Comparison of ENCODE assay signal across 30 cellular contexts in the genomic region with DNA sequence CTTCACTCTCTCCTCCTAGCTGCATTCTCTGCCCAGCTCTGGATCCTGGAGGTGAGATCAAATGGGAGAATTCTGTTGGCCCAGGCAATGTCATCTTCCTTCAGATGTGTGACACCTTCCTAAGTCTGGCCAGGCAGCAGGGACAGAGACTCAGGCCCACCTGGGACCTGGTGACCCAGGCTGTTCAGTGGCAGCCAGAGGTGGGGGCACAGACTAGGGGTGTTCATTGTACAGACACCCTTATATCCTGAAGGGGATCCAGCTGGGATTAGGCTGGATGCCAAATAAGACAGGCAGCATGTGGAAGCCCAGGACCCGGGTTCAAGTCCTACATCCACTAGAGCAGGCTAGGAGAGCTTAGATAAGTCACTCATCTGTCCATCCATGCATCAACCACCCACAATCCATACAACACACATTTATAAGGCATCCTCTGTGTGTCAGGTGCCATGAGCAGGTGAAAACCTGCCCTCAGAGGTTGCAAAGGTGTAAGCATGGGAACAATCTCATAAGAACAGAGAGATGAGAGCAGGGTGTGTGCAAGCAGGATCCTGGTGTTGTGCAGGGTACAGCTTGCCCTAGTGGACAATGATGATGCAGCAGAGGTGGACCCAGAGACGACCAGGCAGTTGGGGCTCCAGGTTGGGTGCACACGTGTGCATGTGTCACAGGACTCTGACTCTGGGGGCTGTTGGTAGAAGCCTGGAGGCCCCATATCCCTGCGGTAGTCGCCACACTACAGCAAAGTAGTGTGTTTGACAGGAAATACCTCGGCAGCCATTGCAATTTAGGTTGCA. TPM values are rescaled to one million over a fixed set of nuclear protein-coding genes. Genes with fewer than 3 reads are reported as not detected.
A peak's percentile ranks its signal among the peaks of the same experiment; 100 is the strongest.
DNase-seq lines count a peak whose midpoint lies in the region; ATAC-seq, FAIRE-seq and TF ChIP-seq lines count a peak whose summit lies in the region.
"Had no signal": no experiment of that assay in that cellular context is flagged by ENCODE, and none has a peak within 500 bp of the region (broad histone marks: within the 10 kb centered on the region; RNA-seq: fewer than 3 reads in every experiment).

No MANE protein-coding gene starts in this region.

- POLR2A ChIA-PET in IMR-90 (lab: Charles Lee; ENCODE audit: unreplicated experiment): no interaction called here

- no peak overlapping the region for H2AK9ac ChIP-seq in IMR-90 (replicated peaks; ENCODE audit: low read depth, low read length, poor library complexity)

- H3K9ac ChIP-seq in IMR-90 (ENCODE audit: low read depth, low read length): no peak overlapping the region

- peak; percentile 33 for ATAC-seq in activated naive CD8-positive, alpha-beta T cell treated with anti-CD3 and anti-CD28 coated beads, Interleukin-2, amount 50 U/mL, for 24 hours
- ATAC-seq in IMR-90 (ENCODE audit: low read depth) (no peak), HG02938 (IDR thresholded peaks at IDR 0.05; ENCODE audit: unreplicated experiment) (no peak)
- ATAC-seq in stimulated activated effector memory CD8-positive, alpha-beta T cell treated with anti-CD3 and anti-CD28 coated beads, Interleukin-12 subunit alpha, Interleukin-12 subunit beta, amount 100 ng/mL, for 72 hours: peak; percentile 25
- ATAC-seq: activated CD4-positive, CD25-positive, alpha-beta regulatory T cell treated with anti-CD3 and anti-CD28 coated beads, Interleukin-2, amount 50 U/mL, for 24 hours; activated T-helper 17 cell treated with anti-CD3 and anti-CD28 coated beads, Interleukin-2, amount 50 U/mL, for 72 hours; gastroesophageal sphincter; left colon; stimulated activated naive CD8-positive, alpha-beta T cell treated with anti-CD3 and anti-CD28 coated beads, Interleukin-15, Interleukin-2, amounts not matched to agents 100 U/mL and 50 U/mL, for 24 hours had no signal

- H3K4me2 ChIP-seq in IMR-90 (ENCODE audit: low read depth, low read length): no peak overlapping the region

- no peak overlapping the region for H2AK5ac ChIP-seq in IMR-90 (ENCODE audit: low read depth, low read length)

- in situ Hi-C loops in IMR-90 (cut with MboI; ENCODE audit: low sequenced_read_pairs): loop anchor here (5.0 kb wide), 1 partner anchor 33 kb away; no protein-coding TSS in a partner anchor

- no peak overlapping the region for H2BK20ac ChIP-seq in IMR-90 (ENCODE audit: low read depth, low read length)

- H3K56ac ChIP-seq in IMR-90 (ENCODE audit: extremely low read depth, insufficient read depth, low read length): no peak overlapping the region

- dilution Hi-C loops in IMR-90 (cut with HindIII; ENCODE audit: low sequenced_read_pairs, unreplicated experiment): no loop called here

- intact Hi-C loops in IMR-90 (cut with micrococcal nuclease): no loop called here

- H3K4me3 ChIP-seq in IMR-90 (ENCODE audit: insufficient read depth, low read depth, low read length) (no peak overlapping the region), bronchial epithelial cell (ENCODE audit: low read depth, low read length) (no peak overlapping the region)
- H3K4me3 ChIP-seq: gastroesophageal sphincter, sigmoid colon, SJCRH30, thyroid gland had no signal

- H3K9me3 Mint-ChIP-seq in activated naive CD8-positive, alpha-beta T cell treated with anti-CD3 and anti-CD28 coated beads, Interleukin-2, amount 50 U/mL, for 24 hours: no peaks in the 10 kb centered on the region
- H3K9me3 Mint-ChIP-seq in activated naive CD8-positive, alpha-beta T cell treated with anti-CD3 and anti-CD28 coated beads for 36 hours: no peaks in the 10 kb centered on the region
- no peaks in the 10 kb centered on the region for H3K9me3 Mint-ChIP-seq in stimulated activated effector memory CD8-positive, alpha-beta T cell treated with anti-CD3 and anti-CD28 coated beads, Interleukin-12 subunit alpha, Interleukin-12 subunit beta, amount 100 ng/mL, for 72 hours
- H3K9me3 Mint-ChIP-seq: activated naive CD4-positive, alpha-beta T cell treated with anti-CD3 and anti-CD28 coated beads, Interleukin-2, amount 50 U/mL, for 24 hours; activated T-helper 17 cell treated with anti-CD3 and anti-CD28 coated beads, Interleukin-2, amount 50 U/mL, for 72 hours; CD8-positive, alpha-beta memory T cell; central memory CD8-positive, alpha-beta T cell; T-cell had no signal

- TF ChIP-seq CTCF in IMR-90 (conservative IDR thresholded peaks at IDR 0.05; ENCODE audit: low read depth, low read length) (no peak), bronchial epithelial cell (IDR thresholded peaks at IDR 0.05; ENCODE audit: insufficient read depth, low read length, severe bottlenecking) (peak; percentile 25)

- no peak overlapping the region for H4K8ac ChIP-seq in IMR-90 (ENCODE audit: low read depth in 2 of 2, low read length in 2 of 2)

- BruUV-seq in IMR-90 (replicated peaks; lab: Mats Ljungman, UMichigan): no TSS peak

- H4K91ac ChIP-seq in IMR-90 (ENCODE audit: insufficient read depth, low read depth, low read length): no peak overlapping the region

- H3K4ac ChIP-seq in IMR-90 (ENCODE audit: low read depth, low read length): no peak overlapping the region

- no peak overlapping the region for H4K5ac ChIP-seq in IMR-90 (ENCODE audit: low read depth, low read length)

- no peak overlapping the region for H3K27ac ChIP-seq in IMR-90 (ENCODE audit: insufficient read depth, low read length)
- H3K27ac ChIP-seq: gastroesophageal sphincter, neutrophil, sigmoid colon, SJCRH30, thyroid gland had no signal

- no peaks in the 10 kb centered on the region; the same call in 1 of the 2 replicates for H3K9me1 ChIP-seq in IMR-90 (ENCODE audit: insufficient read depth, low read length)

- CTCF ChIA-PET in IMR-90 (lab: Yijun Ruan, JAX): interaction anchor here (1.1 to 1.7 kb wide), 3 partner anchors 9 to 109 kb away, joined by 3 to 5 read pairs (median 3); no protein-coding TSS in a partner anchor

- no peak overlapping the region for H3K18ac ChIP-seq in IMR-90 (ENCODE audit: low read depth, low read length)

- H2AFZ ChIP-seq in IMR-90 (replicated peaks; ENCODE audit: low read length, poor library complexity): peak overlapping the region; percentile 51

- H3K36me3 ChIP-seq in IMR-90 (ENCODE audit: control insufficient read depth, insufficient read depth, low read length) (no peaks in the 10 kb centered on the region), bronchial epithelial cell (ENCODE audit: control insufficient read depth, insufficient read depth, low read length) (no peaks in the 10 kb centered on the region)
- H3K36me3 ChIP-seq: gastroesophageal sphincter, neutrophil, sigmoid colon, SJCRH30, thyroid gland had no signal

- no peak overlapping the region for H3K27ac Mint-ChIP-seq in activated naive CD8-positive, alpha-beta T cell treated with anti-CD3 and anti-CD28 coated beads, Interleukin-2, amount 50 U/mL, for 24 hours
- no peak overlapping the region for H3K27ac Mint-ChIP-seq in activated naive CD8-positive, alpha-beta T cell treated with anti-CD3 and anti-CD28 coated beads for 36 hours
- peak overlapping the region; percentile 17 for H3K27ac Mint-ChIP-seq in stimulated activated effector memory CD8-positive, alpha-beta T cell treated with anti-CD3 and anti-CD28 coated beads, Interleukin-12 subunit alpha, Interleukin-12 subunit beta, amount 100 ng/mL, for 72 hours
- H3K27ac Mint-ChIP-seq: activated naive CD4-positive, alpha-beta T cell treated with anti-CD3 and anti-CD28 coated beads, Interleukin-2, amount 50 U/mL, for 24 hours; activated T-helper 17 cell treated with anti-CD3 and anti-CD28 coated beads, Interleukin-2, amount 50 U/mL, for 72 hours; T-cell had no signal

- H3K23ac ChIP-seq in IMR-90 (ENCODE audit: low read depth, low read length): no peak overlapping the region

- no peaks in the 10 kb centered on the region for H4K20me1 ChIP-seq in IMR-90 (ENCODE audit: insufficient read depth, low read length)

- no peak for DNase-seq in activated naive CD8-positive, alpha-beta T cell treated with anti-CD3 and anti-CD28 coated beads, Interleukin-2, amount 50 U/mL, for 24 hours
- no peak for DNase-seq in activated naive CD8-positive, alpha-beta T cell treated with anti-CD3 and anti-CD28 coated beads for 36 hours
- no peak for DNase-seq in IMR-90
- no peak for DNase-seq in bronchial epithelial cell (ENCODE audit: low read depth)
- DNase-seq in stimulated activated effector memory CD8-positive, alpha-beta T cell treated with anti-CD3 and anti-CD28 coated beads, Interleukin-12 subunit alpha, Interleukin-12 subunit beta, amount 100 ng/mL, for 72 hours (ENCODE audit: low spot score in 2 of 2): no peak
- no peak for DNase-seq in EL
- DNase-seq in HK-2 (ENCODE audit: unreplicated experiment): no peak
- DNase-seq: activated CD4-positive, alpha-beta T cell treated with anti-CD3 and anti-CD28 coated beads, Interleukin-2, amount 50 U/mL, for 48 hours; activated CD8-positive, alpha-beta memory T cell treated with anti-CD3 and anti-CD28 coated beads, Interleukin-2, amount 50 U/mL, for 4 hours; AML-193; CD8-positive, alpha-beta memory T cell; left colon; NCI-H1092 treated with DMSO at 0.1 percent for 48 hours; NCI-H187 treated with DMSO at 0.1 percent for 48 hours; NCI-H2171 treated with DMSO at 0.1 percent for 48 hours; NK-92 treated with Interleukin-12 subunit alpha and Interleukin-12 subunit beta, amount 100 ng/mL, for 24 hours; sigmoid colon; stimulated activated naive CD8-positive, alpha-beta T cell treated with anti-CD3 and anti-CD28 coated beads, Interleukin-15, Interleukin-2, amounts not matched to agents 100 U/mL and 50 U/mL, for 24 hours; T-cell; thyroid gland had no signal

- H3K4me1 ChIP-seq in IMR-90 (ENCODE audit: control insufficient read depth, insufficient read depth, low read length): no peaks in the 10 kb centered on the region
- H3K4me1 ChIP-seq: sigmoid colon, SJCRH30, thyroid gland had no signal

- H3K9me3 ChIP-seq in IMR-90 (ENCODE audit: control insufficient read depth, insufficient read depth, low read length): no peaks in the 10 kb centered on the region
- H3K9me3 ChIP-seq: gastroesophageal sphincter, neutrophil, sigmoid colon, SJCRH30, thyroid gland had no signal

- FAIRE-seq in bronchial epithelial cell (lab: Jason Lieb, UNC): no peak
- FAIRE-seq: A204.1, GM18507 had no signal

- TF ChIP-seq RAD21 in IMR-90 (IDR thresholded peaks at IDR 0.05; ENCODE audit: low read length): no peak

- H3K27me3 ChIP-seq in IMR-90 (ENCODE audit: control insufficient read depth, insufficient read depth, low read length) (no peaks in the 10 kb centered on the region), bronchial epithelial cell (ENCODE audit: control insufficient read depth, insufficient read depth, low read length) (no peaks in the 10 kb centered on the region)
- H3K27me3 ChIP-seq: gastroesophageal sphincter, neutrophil, sigmoid colon, SJCRH30, thyroid gland had no signal

- H2BK5ac ChIP-seq in IMR-90 (ENCODE audit: low read depth, low read length, poor library complexity, severe bottlenecking): no peak overlapping the region

- H3K14ac ChIP-seq in IMR-90 (replicated peaks; ENCODE audit: low read depth, low read length): no peak overlapping the region

- no peak for TF ChIP-seq POLR2A in IMR-90 (IDR thresholded peaks at IDR 0.05; ENCODE audit: low read depth, low read length)

- H3K27me3 Mint-ChIP-seq in activated naive CD8-positive, alpha-beta T cell treated with anti-CD3 and anti-CD28 coated beads, Interleukin-2, amount 50 U/mL, for 24 hours: no peaks in the 10 kb centered on the region
- no peaks in the 10 kb centered on the region for H3K27me3 Mint-ChIP-seq in activated naive CD8-positive, alpha-beta T cell treated with anti-CD3 and anti-CD28 coated beads for 36 hours
- H3K27me3 Mint-ChIP-seq: activated naive CD4-positive, alpha-beta T cell treated with anti-CD3 and anti-CD28 coated beads, Interleukin-2, amount 50 U/mL, for 24 hours; activated T-helper 17 cell treated with anti-CD3 and anti-CD28 coated beads, Interleukin-2, amount 50 U/mL, for 72 hours; CD8-positive, alpha-beta memory T cell; central memory CD8-positive, alpha-beta T cell; T-cell had no signal

- H3K36me3 Mint-ChIP-seq in activated naive CD8-positive, alpha-beta T cell treated with anti-CD3 and anti-CD28 coated beads, Interleukin-2, amount 50 U/mL, for 24 hours (ENCODE audit: low read depth): no peaks in the 10 kb centered on the region
- no peaks in the 10 kb centered on the region for H3K36me3 Mint-ChIP-seq in activated naive CD8-positive, alpha-beta T cell treated with anti-CD3 and anti-CD28 coated beads for 36 hours
- H3K36me3 Mint-ChIP-seq in stimulated activated effector memory CD8-positive, alpha-beta T cell treated with anti-CD3 and anti-CD28 coated beads, Interleukin-12 subunit alpha, Interleukin-12 subunit beta, amount 100 ng/mL, for 72 hours: no peaks in the 10 kb centered on the region
- H3K36me3 Mint-ChIP-seq: activated naive CD4-positive, alpha-beta T cell treated with anti-CD3 and anti-CD28 coated beads, Interleukin-2, amount 50 U/mL, for 24 hours; CD8-positive, alpha-beta memory T cell; T-cell had no signal

- 69% methylated on average over 5 of the region's 6 CpGs; no CpG with 5 or more reads in 1 of the 2 experiments for WGBS in IMR-90 (ENCODE audit: extremely low coverage in 2 of 2, insufficient read length in 1 of 2), 2 experiments

- H2BK120ac ChIP-seq in IMR-90 (ENCODE audit: low read depth, low read length): no peak overlapping the region

- no peaks in the 10 kb centered on the region for H3K79me1 ChIP-seq in IMR-90 (ENCODE audit: low read depth in 1 of 2, low read length in 2 of 2)

- H2BK15ac ChIP-seq in IMR-90 (ENCODE audit: low read depth, low read length): no peak overlapping the region

- no peaks in the 10 kb centered on the region for H3K4me1 Mint-ChIP-seq in activated naive CD8-positive, alpha-beta T cell treated with anti-CD3 and anti-CD28 coated beads, Interleukin-2, amount 50 U/mL, for 24 hours
- no peaks in the 10 kb centered on the region for H3K4me1 Mint-ChIP-seq in activated naive CD8-positive, alpha-beta T cell treated with anti-CD3 and anti-CD28 coated beads for 36 hours
- no peaks in the 10 kb centered on the region for H3K4me1 Mint-ChIP-seq in stimulated activated effector memory CD8-positive, alpha-beta T cell treated with anti-CD3 and anti-CD28 coated beads, Interleukin-12 subunit alpha, Interleukin-12 subunit beta, amount 100 ng/mL, for 72 hours
- H3K4me1 Mint-ChIP-seq: activated naive CD4-positive, alpha-beta T cell treated with anti-CD3 and anti-CD28 coated beads, Interleukin-2, amount 50 U/mL, for 24 hours; activated T-helper 17 cell treated with anti-CD3 and anti-CD28 coated beads, Interleukin-2, amount 50 U/mL, for 72 hours; CD8-positive, alpha-beta memory T cell; central memory CD8-positive, alpha-beta T cell; T-cell had no signal

- no peak overlapping the region for H3K4me3 Mint-ChIP-seq in activated naive CD8-positive, alpha-beta T cell treated with anti-CD3 and anti-CD28 coated beads, Interleukin-2, amount 50 U/mL, for 24 hours
- no peak overlapping the region for H3K4me3 Mint-ChIP-seq in activated naive CD8-positive, alpha-beta T cell treated with anti-CD3 and anti-CD28 coated beads for 36 hours
- no peak overlapping the region for H3K4me3 Mint-ChIP-seq in stimulated activated effector memory CD8-positive, alpha-beta T cell treated with anti-CD3 and anti-CD28 coated beads, Interleukin-12 subunit alpha, Interleukin-12 subunit beta, amount 100 ng/mL, for 72 hours
- H3K4me3 Mint-ChIP-seq: activated naive CD4-positive, alpha-beta T cell treated with anti-CD3 and anti-CD28 coated beads, Interleukin-2, amount 50 U/mL, for 24 hours; activated T-helper 17 cell treated with anti-CD3 and anti-CD28 coated beads, Interleukin-2, amount 50 U/mL, for 72 hours; CD8-positive, alpha-beta memory T cell; central memory CD8-positive, alpha-beta T cell; T-cell had no signal

RNA-seq across cellular contexts. Expression of gene RPL29, which starts 18.3 kb away (rescaled TPM):
- total RNA-seq in activated naive CD8-positive, alpha-beta T cell treated with anti-CD3 and anti-CD28 coated beads for 36 hours: 1,000 to 10,000 TPM; 1,575 to 1,589 TPM
- 1,798 and 2,081 TPM in 2 replicates for total RNA-seq in IMR-90 (2012; rRNA removed)
- 2,126 and 2,187 TPM in 2 replicates for polyA plus RNA-seq in IMR-90 (2012; rRNA removed)
- polyA plus RNA-seq in IMR-90 (2012; cell fraction: cytosol; rRNA removed): 1,284 and 2,643 TPM in 2 replicates
- 510 and 968 TPM in 2 replicates for polyA plus RNA-seq in IMR-90 (2012; cell fraction: nucleus; rRNA removed; ENCODE audit: low replicate concordance)
- total RNA-seq in bronchial epithelial cell: 1,196 and 1,940 TPM in 2 replicates

RNA-seq across cellular contexts. Expression of gene ACY1, which starts 30.7 kb away (rescaled TPM):
- total RNA-seq in activated naive CD8-positive, alpha-beta T cell treated with anti-CD3 and anti-CD28 coated beads for 36 hours: 10 to 100 TPM; 74.7 to 75.5 TPM
- total RNA-seq in IMR-90 (2012; rRNA removed) (21.1 and 22.0 TPM in 2 replicates), bronchial epithelial cell (69.2 and 81.3 TPM in 2 replicates)
- 44.8 and 47.1 TPM in 2 replicates for polyA plus RNA-seq in IMR-90 (2012; rRNA removed)
- 44.3 and 84.7 TPM in 2 replicates for polyA plus RNA-seq in IMR-90 (2012; cell fraction: cytosol; rRNA removed)
- 49.3 and 84.6 TPM in 2 replicates for polyA plus RNA-seq in IMR-90 (2012; cell fraction: nucleus; rRNA removed; ENCODE audit: low replicate concordance)

RNA-seq across cellular contexts. Expression of gene ABHD14A, which starts 39.1 kb away (rescaled TPM):
- 10 to 100 TPM; 10.2 to 12.9 TPM for total RNA-seq in activated naive CD8-positive, alpha-beta T cell treated with anti-CD3 and anti-CD28 coated beads for 36 hours
- 3.1 and 3.4 TPM in 2 replicates for total RNA-seq in IMR-90 (2012; rRNA removed)
- 10.0 and 12.2 TPM in 2 replicates for polyA plus RNA-seq in IMR-90 (2012; rRNA removed)
- 12.0 and 24.8 TPM in 2 replicates for polyA plus RNA-seq in IMR-90 (2012; cell fraction: cytosol; rRNA removed)
- polyA plus RNA-seq in IMR-90 (2012; cell fraction: nucleus; rRNA removed; ENCODE audit: low replicate concordance): 3.6 and 5.7 TPM in 2 replicates
- total RNA-seq in bronchial epithelial cell: 0.79 and 2.3 TPM in 2 replicates

RNA-seq across cellular contexts. Expression of gene ABHD14B, which starts 40.2 kb away (rescaled TPM):
- total RNA-seq in activated naive CD8-positive, alpha-beta T cell treated with anti-CD3 and anti-CD28 coated beads for 36 hours: 10 to 100 TPM; 58.7 to 59.6 TPM
- total RNA-seq in IMR-90 (2012; rRNA removed): 6.4 and 7.2 TPM in 2 replicates
- polyA plus RNA-seq in IMR-90 (2012; rRNA removed): 28.3 and 30.4 TPM in 2 replicates
- 17.0 and 38.2 TPM in 2 replicates for polyA plus RNA-seq in IMR-90 (2012; cell fraction: cytosol; rRNA removed)
- polyA plus RNA-seq in IMR-90 (2012; cell fraction: nucleus; rRNA removed; ENCODE audit: low replicate concordance): 29.9 and 36.0 TPM in 2 replicates
- 17.7 and 18.4 TPM in 2 replicates for total RNA-seq in bronchial epithelial cell

RNA-seq across cellular contexts. Expression of gene DUSP7, which starts 42.4 kb away (rescaled TPM):
- 10 to 100 TPM; 21.7 to 22.0 TPM for total RNA-seq in activated naive CD8-positive, alpha-beta T cell treated with anti-CD3 and anti-CD28 coated beads for 36 hours
- total RNA-seq in IMR-90 (2012; rRNA removed) (9.3 and 9.7 TPM in 2 replicates), bronchial epithelial cell (38.2 and 42.4 TPM in 2 replicates)
- 24.0 and 27.8 TPM in 2 replicates for polyA plus RNA-seq in IMR-90 (2012; rRNA removed)
- polyA plus RNA-seq in IMR-90 (2012; cell fraction: cytosol; rRNA removed): 10.9 and 26.7 TPM in 2 replicates
- 8.9 and 16.8 TPM in 2 replicates for polyA plus RNA-seq in IMR-90 (2012; cell fraction: nucleus; rRNA removed; ENCODE audit: low replicate concordance)

Comparison
In these comparisons a context has a peak if more than half of its experiments do, and no peak if none do; other contexts are left out.
1. ATAC-seq: peak in activated naive CD8-positive, alpha-beta T cell treated with anti-CD3 and anti-CD28 coated beads, Interleukin-2, amount 50 U/mL, for 24 hours (single experiment) and stimulated activated effector memory CD8-positive, alpha-beta T cell treated with anti-CD3 and anti-CD28 coated beads, Interleukin-12 subunit alpha, Interleukin-12 subunit beta, amount 100 ng/mL, for 72 hours (single experiment); none in IMR-90 (single experiment) and HG02938 (single experiment).